In genomic region chrX:136064661-136065043, GRCh38 we compare ENCODE assay signal across 11 cellular contexts.
A peak's percentile ranks its signal among the peaks of the same experiment; 100 is the strongest.
DNase-seq lines count a peak whose midpoint lies in the region; ATAC-seq lines count a peak whose summit lies in the region.
"Had no signal": no experiment of that assay in that cellular context is flagged by ENCODE, and none has a peak within 500 bp of the region (broad histone marks: within the 10 kb centered on the region; RNA-seq: fewer than 3 reads in every experiment).

No MANE protein-coding gene starts in this region.

- H3K4me3 Mint-ChIP-seq in activated naive CD4-positive, alpha-beta T cell treated with anti-CD3 and anti-CD28 coated beads for 36 hours, result peak overlapping the region; percentile 0
- H3K4me3 Mint-ChIP-seq in activated T-helper 17 cell treated with anti-CD3 and anti-CD28 coated beads, Interleukin-2, amount 50 U/mL, for 72 hours, result peak overlapping the region; percentile 52

- no peaks in the 10 kb centered on the region for H3K36me3 ChIP-seq in stomach smooth muscle (ENCODE audit: control insufficient read depth in 2 of 2, insufficient read depth in 2 of 2, low read length in 2 of 2)

- no peak overlapping the region for H3K27ac Mint-ChIP-seq in activated naive CD4-positive, alpha-beta T cell treated with anti-CD3 and anti-CD28 coated beads for 36 hours
- H3K27ac Mint-ChIP-seq in activated T-helper 17 cell treated with anti-CD3 and anti-CD28 coated beads, Interleukin-2, amount 50 U/mL, for 72 hours, result peak overlapping the region; percentile 63

- no peaks in the 10 kb centered on the region for H3K9me3 Mint-ChIP-seq in activated naive CD4-positive, alpha-beta T cell treated with anti-CD3 and anti-CD28 coated beads for 36 hours
- no peaks in the 10 kb centered on the region for H3K9me3 Mint-ChIP-seq in activated T-helper 17 cell treated with anti-CD3 and anti-CD28 coated beads, Interleukin-2, amount 50 U/mL, for 72 hours

- CTCF ChIA-PET in activated naive CD4-positive, alpha-beta T cell treated with anti-CD3 and anti-CD28 coated beads for 36 hours (lab: Charles Lee), result no interaction called here

- no peaks in the 10 kb centered on the region for H3K9me3 ChIP-seq in stomach smooth muscle (ENCODE audit: control insufficient read depth in 2 of 2, low read length in 2 of 2)

- H3K9ac ChIP-seq in stomach smooth muscle (ENCODE audit: low read length in 2 of 2), result peak overlapping the region; percentile 7 to 39

- H3K36me3 Mint-ChIP-seq in activated naive CD4-positive, alpha-beta T cell treated with anti-CD3 and anti-CD28 coated beads for 36 hours (ENCODE audit: low read depth), result no peaks in the 10 kb centered on the region
- no peaks in the 10 kb centered on the region for H3K36me3 Mint-ChIP-seq in activated T-helper 17 cell treated with anti-CD3 and anti-CD28 coated beads, Interleukin-2, amount 50 U/mL, for 72 hours (ENCODE audit: low read depth)

- H3K27ac ChIP-seq in stomach smooth muscle (ENCODE audit: low read length), result peak overlapping the region; percentile 95

- DNase-seq in activated naive CD4-positive, alpha-beta T cell treated with anti-CD3 and anti-CD28 coated beads for 36 hours, result no peak
- no peak for DNase-seq in activated naive CD4-positive, alpha-beta T cell treated with anti-CD3 and anti-CD28 coated beads, Interleukin-2, amount 50 U/mL, for 16 hours
- DNase-seq in iris pigment epithelial cell (ENCODE audit: low read depth) (peak; percentile 54), A172 (ENCODE audit: low spot score) (no peak), NCI-H2227 (lab: John Stamatoyannopoulos, UW; ENCODE audit: unreplicated experiment) (no peak)
- DNase-seq: NCI-H2081, NCI-H774 had no signal

- peaks cover 0 to 4% of the 10 kb centered on the region in 2 donors for H3K27me3 ChIP-seq in stomach smooth muscle (ENCODE audit: control insufficient read depth in 1 of 2, insufficient read depth in 2 of 2, low read length in 2 of 2)

- H3K4me1 ChIP-seq in stomach smooth muscle (ENCODE audit: control insufficient read depth, insufficient read depth, low read length), result peaks cover 36% of the 10 kb centered on the region

- intact Hi-C loops in activated naive CD4-positive, alpha-beta T cell treated with anti-CD3 and anti-CD28 coated beads for 36 hours (cut with micrococcal nuclease), result no loop called here

- H3K4me1 Mint-ChIP-seq in activated naive CD4-positive, alpha-beta T cell treated with anti-CD3 and anti-CD28 coated beads for 36 hours (ENCODE audit: low read depth), result peaks cover 23% of the 10 kb centered on the region
- H3K4me1 Mint-ChIP-seq in activated T-helper 17 cell treated with anti-CD3 and anti-CD28 coated beads, Interleukin-2, amount 50 U/mL, for 72 hours, result no peaks in the 10 kb centered on the region

- H3K27me3 Mint-ChIP-seq in activated naive CD4-positive, alpha-beta T cell treated with anti-CD3 and anti-CD28 coated beads for 36 hours (ENCODE audit: low read depth), result no peaks in the 10 kb centered on the region
- no peaks in the 10 kb centered on the region for H3K27me3 Mint-ChIP-seq in activated T-helper 17 cell treated with anti-CD3 and anti-CD28 coated beads, Interleukin-2, amount 50 U/mL, for 72 hours

- H3K4me3 ChIP-seq in stomach smooth muscle (ENCODE audit: low read length in 2 of 2), result peak overlapping the region in 1 of 2 donors; percentile 22

- ATAC-seq in activated T-helper 17 cell treated with anti-CD3 and anti-CD28 coated beads, Interleukin-2, amount 50 U/mL, for 72 hours (replicated peaks), result no peak
- no peak for ATAC-seq in HG02610 (IDR thresholded peaks at IDR 0.05; ENCODE audit: unreplicated experiment)
- ATAC-seq: HCT116 had no signal
